13 cellular contexts compared by ENCODE assay signal in genomic region chr13:98972627-98973026, GRCh38. TPM values are rescaled to one million over a fixed set of nuclear protein-coding genes. Genes with fewer than 3 reads are reported as not detected.
DNase-seq lines count a peak whose midpoint lies in the region; ATAC-seq and TF ChIP-seq lines count a peak whose summit lies in the region.
"Had no signal": no experiment of that assay in that cellular context is flagged by ENCODE, and none has a peak within 500 bp of the region (broad histone marks: within the 10 kb centered on the region; RNA-seq: fewer than 3 reads in every experiment).

No MANE protein-coding gene starts in this region.

- H3K36me3 Mint-ChIP-seq in HFFc6 (ENCODE audit: low read depth) = peaks cover 6% of the 10 kb centered on the region; the same call in 1 of the 2 replicates

- H3K27ac Mint-ChIP-seq in HFFc6 = peak overlapping the region; percentile 63

- H3K9me3 Mint-ChIP-seq in HFFc6 = no peaks in the 10 kb centered on the region

- no peaks in the 10 kb centered on the region; the same call in 1 of the 2 replicates for H3K27me3 Mint-ChIP-seq in HFFc6 (ENCODE audit: insufficient read depth)

- DNase-seq in HFFc6 (peak; percentile 85), amniotic epithelial cell (ENCODE audit: low read depth) (peak; percentile 56), iris pigment epithelial cell (ENCODE audit: low read depth) (peak; percentile 91), Peyer's patch (no peak), NK-92 (lab: John Stamatoyannopoulos, UW; ENCODE audit: unreplicated experiment) (no peak)
- DNase-seq: activated CD4-positive, alpha-beta T cell treated with anti-CD3 and anti-CD28 coated beads, Interleukin-2, amount 50 U/mL, for 48 hours; amniotic stem cell; hippocampal formation; Kasumi-1; ovary had no signal

- H3K4me1 Mint-ChIP-seq in HFFc6 (ENCODE audit: low read depth) = peaks cover 71% of the 10 kb centered on the region

- H3K4me1 ChIP-seq in subcutaneous abdominal adipose tissue (ENCODE audit: control insufficient read depth in 5 of 5, insufficient read depth in 5 of 5, low read length in 5 of 5) (peaks cover 3 to 59% (median 21%) of the 10 kb centered on the region in 5 donors), Peyer's patch (no peaks in the 10 kb centered on the region)

- TF ChIP-seq CTCF in HFFc6 (IDR thresholded peaks at IDR 0.05) (no peak), Peyer's patch (IDR thresholded peaks at IDR 0.05) (no peak)

- H3K36me3 ChIP-seq in subcutaneous abdominal adipose tissue (ENCODE audit: control insufficient read depth in 5 of 5, insufficient read depth in 5 of 5, low read length in 5 of 5) (no peaks in the 10 kb centered on the region), Peyer's patch (no peaks in the 10 kb centered on the region)
- H3K36me3 ChIP-seq: ovary had no signal

- peak overlapping the region in 1 of 5 donors; percentile 21 for H3K4me3 ChIP-seq in subcutaneous abdominal adipose tissue (ENCODE audit: low read depth in 1 of 5, low read length in 5 of 5)
- H3K4me3 ChIP-seq in Peyer's patch = no peak overlapping the region
- H3K4me3 ChIP-seq: ovary had no signal

- no peaks in the 10 kb centered on the region for H3K9me3 ChIP-seq in subcutaneous abdominal adipose tissue (ENCODE audit: control insufficient read depth in 5 of 5, low read length in 5 of 5)
- no peaks in the 10 kb centered on the region for H3K9me3 ChIP-seq in Peyer's patch
- H3K9me3 ChIP-seq: ovary had no signal

- no peak for ATAC-seq in GM21423 (IDR thresholded peaks at IDR 0.05; ENCODE audit: unreplicated experiment)
- ATAC-seq in GM18520 (IDR thresholded peaks at IDR 0.05; ENCODE audit: unreplicated experiment) = no peak

- no peak for TF ChIP-seq POLR2A in Peyer's patch (IDR thresholded peaks at IDR 0.05)

- H3K27ac ChIP-seq in subcutaneous abdominal adipose tissue (ENCODE audit: low read depth, low read length) (peak overlapping the region; percentile 49), Peyer's patch (no peak overlapping the region)
- H3K27ac ChIP-seq: ovary had no signal

- H3K27me3 ChIP-seq in subcutaneous abdominal adipose tissue (ENCODE audit: control insufficient read depth in 5 of 5, insufficient read depth in 4 of 5, low read length in 5 of 5) (peaks cover 0 to 11% (median 0%) of the 10 kb centered on the region in 5 donors), Peyer's patch (no peaks in the 10 kb centered on the region)
- H3K27me3 ChIP-seq: ovary had no signal

- peak overlapping the region in 1 of 5 donors; percentile 13 for H3K9ac ChIP-seq in subcutaneous abdominal adipose tissue (ENCODE audit: low read length in 5 of 5)

- H3K4me3 Mint-ChIP-seq in HFFc6 = peak overlapping the region; percentile 9

RNA-seq across cellular contexts. Expression of gene DOCK9, which starts 5.2 kb away (rescaled TPM):
- total RNA-seq in HFFc6 (2021; fragmentation: NEBNext Ultra II Directional; extraction: Animal tissue kit (Norgen Biotek cat#: 25700)) = 10 to 100 TPM; 21.8 to 30.5 (median 25.5) TPM
- total RNA-seq in Peyer's patch = 100 to 1,000 TPM in 1 of 4 donors, 10 to 100 TPM in 3; 52.5 to 166 (median 54.2) TPM

Comparison
In these comparisons a context has a peak if more than half of its experiments do, and no peak if none do; other contexts are left out.
1. DNase-seq: peak in HFFc6 (single experiment), amniotic epithelial cell (single experiment) and iris pigment epithelial cell (single experiment); none in Peyer's patch (0 of 3) and NK-92 (single experiment).